Comparison of ENCODE assay signal across 2 cellular contexts in the genomic region with DNA sequence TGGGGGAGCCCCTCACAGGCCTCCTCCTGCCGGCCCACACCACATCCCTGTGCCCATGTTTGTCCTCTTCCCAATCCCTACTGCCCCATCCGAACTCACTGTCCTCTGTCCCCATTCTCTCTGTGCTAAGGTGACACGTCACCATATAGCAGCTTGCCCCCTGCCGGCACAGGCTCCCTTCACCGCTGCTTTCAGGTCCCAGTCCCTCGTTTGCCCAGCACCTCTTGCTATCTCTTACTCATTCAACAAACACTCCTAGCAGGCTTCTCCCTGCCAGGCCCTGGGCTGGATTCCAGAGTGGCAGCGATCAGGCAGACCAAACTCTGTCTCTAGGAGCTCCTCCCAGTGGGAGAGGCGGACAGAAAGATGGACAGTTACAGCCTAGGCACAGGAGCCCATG.
TF ChIP-seq lines count a peak whose summit lies in the region.

No MANE protein-coding gene starts in this region.

TF ChIP-seq in K562, 482 proteins besides CTCF, POLR2A, EP300 and RAD21:
- TF ChIP-seq CREM (IDR thresholded peaks at IDR 0.05; ENCODE audit: low read depth) = peak; percentile 83
- TF ChIP-seq, protein P1, sequence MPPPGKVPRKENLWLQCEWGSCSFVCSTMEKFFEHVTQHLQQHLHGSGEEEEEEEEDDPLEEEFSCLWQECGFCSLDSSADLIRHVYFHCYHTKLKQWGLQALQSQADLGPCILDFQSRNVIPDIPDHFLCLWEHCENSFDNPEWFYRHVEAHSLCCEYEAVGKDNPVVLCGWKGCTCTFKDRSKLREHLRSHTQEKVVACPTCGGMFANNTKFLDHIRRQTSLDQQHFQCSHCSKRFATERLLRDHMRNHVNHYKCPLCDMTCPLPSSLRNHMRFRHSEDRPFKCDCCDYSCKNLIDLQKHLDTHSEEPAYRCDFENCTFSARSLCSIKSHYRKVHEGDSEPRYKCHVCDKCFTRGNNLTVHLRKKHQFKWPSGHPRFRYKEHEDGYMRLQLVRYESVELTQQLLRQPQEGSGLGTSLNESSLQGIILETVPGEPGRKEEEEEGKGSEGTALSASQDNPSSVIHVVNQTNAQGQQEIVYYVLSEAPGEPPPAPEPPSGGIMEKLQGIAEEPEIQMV (tag; conservative IDR thresholded peaks at IDR 0.05; ENCODE audit: low read depth) = no peak
- peak; percentile 59; the same call in 1 of the 2 replicates for TF ChIP-seq ZNF134 (CRISPR knock-in tag; conservative IDR thresholded peaks at IDR 0.05)
- peak; percentile 80 for TF ChIP-seq ZNF3 (CRISPR knock-in tag; IDR thresholded peaks at IDR 0.05)
- no peak for TF ChIP-seq ATF1 (CRISPR knock-in tag; IDR thresholded peaks at IDR 0.05)
- TF ChIP-seq ATF1 (tag; IDR thresholded peaks at IDR 0.05) = peak; percentile 30; the same call in 1 of the 2 replicates
- TF ChIP-seq, protein P2, sequence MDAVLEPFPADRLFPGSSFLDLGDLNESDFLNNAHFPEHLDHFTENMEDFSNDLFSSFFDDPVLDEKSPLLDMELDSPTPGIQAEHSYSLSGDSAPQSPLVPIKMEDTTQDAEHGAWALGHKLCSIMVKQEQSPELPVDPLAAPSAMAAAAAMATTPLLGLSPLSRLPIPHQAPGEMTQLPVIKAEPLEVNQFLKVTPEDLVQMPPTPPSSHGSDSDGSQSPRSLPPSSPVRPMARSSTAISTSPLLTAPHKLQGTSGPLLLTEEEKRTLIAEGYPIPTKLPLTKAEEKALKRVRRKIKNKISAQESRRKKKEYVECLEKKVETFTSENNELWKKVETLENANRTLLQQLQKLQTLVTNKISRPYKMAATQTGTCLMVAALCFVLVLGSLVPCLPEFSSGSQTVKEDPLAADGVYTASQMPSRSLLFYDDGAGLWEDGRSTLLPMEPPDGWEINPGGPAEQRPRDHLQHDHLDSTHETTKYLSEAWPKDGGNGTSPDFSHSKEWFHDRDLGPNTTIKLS (IDR thresholded peaks at IDR 0.05; ENCODE audit: borderline replicate concordance, low read depth) = peak; percentile 33; the same call in 1 of the 2 replicates
- TF ChIP-seq NR4A1 (CRISPR knock-in tag; IDR thresholded peaks at IDR 0.05) = no peak
- no peak for TF ChIP-seq NR4A1 (tag; IDR thresholded peaks at IDR 0.05)

TF ChIP-seq in HepG2, 621 proteins besides CTCF, POLR2A, EP300 and RAD21 (continues in another document):
- peak; percentile 96 for TF ChIP-seq ZNF3 (CRISPR knock-in tag; IDR thresholded peaks at IDR 0.05)
- no peak for TF ChIP-seq DR1 (CRISPR knock-in tag; IDR thresholded peaks at IDR 0.05)
- no peak for TF ChIP-seq PTBP1 (IDR thresholded peaks at IDR 0.05; ENCODE audit: low read depth, low read length, poor library complexity, severe bottlenecking)
- no peak for TF ChIP-seq ZBTB21 (CRISPR knock-in tag; IDR thresholded peaks at IDR 0.05)
- TF ChIP-seq, protein P3, sequence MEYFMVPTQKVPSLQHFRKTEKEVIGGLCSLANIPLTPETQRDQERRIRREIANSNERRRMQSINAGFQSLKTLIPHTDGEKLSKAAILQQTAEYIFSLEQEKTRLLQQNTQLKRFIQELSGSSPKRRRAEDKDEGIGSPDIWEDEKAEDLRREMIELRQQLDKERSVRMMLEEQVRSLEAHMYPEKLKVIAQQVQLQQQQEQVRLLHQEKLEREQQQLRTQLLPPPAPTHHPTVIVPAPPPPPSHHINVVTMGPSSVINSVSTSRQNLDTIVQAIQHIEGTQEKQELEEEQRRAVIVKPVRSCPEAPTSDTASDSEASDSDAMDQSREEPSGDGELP (IDR thresholded peaks at IDR 0.05; ENCODE audit: borderline replicate concordance, low read depth) = no peak
- no peak for TF ChIP-seq GTF3A (CRISPR knock-in tag; conservative IDR thresholded peaks at IDR 0.05)
- TF ChIP-seq, protein P4, sequence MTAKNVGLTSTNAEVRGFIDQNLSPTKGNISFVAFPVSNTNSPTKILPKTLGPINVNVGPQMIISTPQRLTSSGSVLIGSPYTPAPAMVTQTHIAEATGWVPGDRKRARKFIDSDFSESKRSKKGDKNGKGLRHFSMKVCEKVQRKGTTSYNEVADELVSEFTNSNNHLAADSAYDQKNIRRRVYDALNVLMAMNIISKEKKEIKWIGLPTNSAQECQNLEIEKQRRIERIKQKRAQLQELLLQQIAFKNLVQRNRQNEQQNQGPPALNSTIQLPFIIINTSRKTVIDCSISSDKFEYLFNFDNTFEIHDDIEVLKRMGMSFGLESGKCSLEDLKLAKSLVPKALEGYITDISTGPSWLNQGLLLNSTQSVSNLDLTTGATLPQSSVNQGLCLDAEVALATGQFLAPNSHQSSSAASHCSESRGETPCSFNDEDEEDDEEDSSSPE (CRISPR knock-in tag; IDR thresholded peaks at IDR 0.05) = no peak
- no peak for TF ChIP-seq ZNF619 (CRISPR knock-in tag; IDR thresholded peaks at IDR 0.05)
- TF ChIP-seq HMGA1 (CRISPR knock-in tag; conservative IDR thresholded peaks at IDR 0.05) = no peak
- no peak for TF ChIP-seq SNRNP70 (IDR thresholded peaks at IDR 0.05; ENCODE audit: low read depth, low read length)
- TF ChIP-seq ZNF724P (CRISPR knock-in tag; IDR thresholded peaks at IDR 0.05; ENCODE audit: borderline replicate concordance) = no peak
- TF ChIP-seq ZFP37 (CRISPR knock-in tag; IDR thresholded peaks at IDR 0.05; ENCODE audit: borderline replicate concordance) = no peak
- TF ChIP-seq CREM (IDR thresholded peaks at IDR 0.05) = 0 out of 2 replicates have a peak, but pooled peaks have one; percentile 14
- no peak for TF ChIP-seq CREM (CRISPR knock-in tag; IDR thresholded peaks at IDR 0.05)
- TF ChIP-seq, protein P5, sequence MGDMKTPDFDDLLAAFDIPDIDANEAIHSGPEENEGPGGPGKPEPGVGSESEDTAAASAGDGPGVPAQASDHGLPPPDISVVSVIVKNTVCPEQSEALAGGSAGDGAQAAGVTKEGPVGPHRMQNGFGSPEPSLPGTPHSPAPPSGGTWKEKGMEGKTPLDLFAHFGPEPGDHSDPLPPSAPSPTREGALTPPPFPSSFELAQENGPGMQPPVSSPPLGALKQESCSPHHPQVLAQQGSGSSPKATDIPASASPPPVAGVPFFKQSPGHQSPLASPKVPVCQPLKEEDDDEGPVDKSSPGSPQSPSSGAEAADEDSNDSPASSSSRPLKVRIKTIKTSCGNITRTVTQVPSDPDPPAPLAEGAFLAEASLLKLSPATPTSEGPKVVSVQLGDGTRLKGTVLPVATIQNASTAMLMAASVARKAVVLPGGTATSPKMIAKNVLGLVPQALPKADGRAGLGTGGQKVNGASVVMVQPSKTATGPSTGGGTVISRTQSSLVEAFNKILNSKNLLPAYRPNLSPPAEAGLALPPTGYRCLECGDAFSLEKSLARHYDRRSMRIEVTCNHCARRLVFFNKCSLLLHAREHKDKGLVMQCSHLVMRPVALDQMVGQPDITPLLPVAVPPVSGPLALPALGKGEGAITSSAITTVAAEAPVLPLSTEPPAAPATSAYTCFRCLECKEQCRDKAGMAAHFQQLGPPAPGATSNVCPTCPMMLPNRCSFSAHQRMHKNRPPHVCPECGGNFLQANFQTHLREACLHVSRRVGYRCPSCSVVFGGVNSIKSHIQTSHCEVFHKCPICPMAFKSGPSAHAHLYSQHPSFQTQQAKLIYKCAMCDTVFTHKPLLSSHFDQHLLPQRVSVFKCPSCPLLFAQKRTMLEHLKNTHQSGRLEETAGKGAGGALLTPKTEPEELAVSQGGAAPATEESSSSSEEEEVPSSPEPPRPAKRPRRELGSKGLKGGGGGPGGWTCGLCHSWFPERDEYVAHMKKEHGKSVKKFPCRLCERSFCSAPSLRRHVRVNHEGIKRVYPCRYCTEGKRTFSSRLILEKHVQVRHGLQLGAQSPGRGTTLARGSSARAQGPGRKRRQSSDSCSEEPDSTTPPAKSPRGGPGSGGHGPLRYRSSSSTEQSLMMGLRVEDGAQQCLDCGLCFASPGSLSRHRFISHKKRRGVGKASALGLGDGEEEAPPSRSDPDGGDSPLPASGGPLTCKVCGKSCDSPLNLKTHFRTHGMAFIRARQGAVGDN (CRISPR knock-in tag; IDR thresholded peaks at IDR 0.05) = no peak
- TF ChIP-seq, protein P6, sequence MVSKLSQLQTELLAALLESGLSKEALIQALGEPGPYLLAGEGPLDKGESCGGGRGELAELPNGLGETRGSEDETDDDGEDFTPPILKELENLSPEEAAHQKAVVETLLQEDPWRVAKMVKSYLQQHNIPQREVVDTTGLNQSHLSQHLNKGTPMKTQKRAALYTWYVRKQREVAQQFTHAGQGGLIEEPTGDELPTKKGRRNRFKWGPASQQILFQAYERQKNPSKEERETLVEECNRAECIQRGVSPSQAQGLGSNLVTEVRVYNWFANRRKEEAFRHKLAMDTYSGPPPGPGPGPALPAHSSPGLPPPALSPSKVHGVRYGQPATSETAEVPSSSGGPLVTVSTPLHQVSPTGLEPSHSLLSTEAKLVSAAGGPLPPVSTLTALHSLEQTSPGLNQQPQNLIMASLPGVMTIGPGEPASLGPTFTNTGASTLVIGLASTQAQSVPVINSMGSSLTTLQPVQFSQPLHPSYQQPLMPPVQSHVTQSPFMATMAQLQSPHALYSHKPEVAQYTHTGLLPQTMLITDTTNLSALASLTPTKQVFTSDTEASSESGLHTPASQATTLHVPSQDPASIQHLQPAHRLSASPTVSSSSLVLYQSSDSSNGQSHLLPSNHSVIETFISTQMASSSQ (IDR thresholded peaks at IDR 0.05; ENCODE audit: low read depth) = no peak
- TF ChIP-seq, protein P6 (CRISPR knock-in tag; IDR thresholded peaks at IDR 0.05; ENCODE audit: borderline replicate concordance) = 0 out of 2 replicates have a peak, but pooled peaks have one; percentile 14
- no peak for TF ChIP-seq PHB2 (IDR thresholded peaks at IDR 0.05; ENCODE audit: partially characterized antibody)
- TF ChIP-seq ZNF326 (CRISPR knock-in tag; IDR thresholded peaks at IDR 0.05; ENCODE audit: borderline replicate concordance) = no peak
- TF ChIP-seq ETV6 (CRISPR knock-in tag; conservative IDR thresholded peaks at IDR 0.05) = no peak
- TF ChIP-seq, protein P7, sequence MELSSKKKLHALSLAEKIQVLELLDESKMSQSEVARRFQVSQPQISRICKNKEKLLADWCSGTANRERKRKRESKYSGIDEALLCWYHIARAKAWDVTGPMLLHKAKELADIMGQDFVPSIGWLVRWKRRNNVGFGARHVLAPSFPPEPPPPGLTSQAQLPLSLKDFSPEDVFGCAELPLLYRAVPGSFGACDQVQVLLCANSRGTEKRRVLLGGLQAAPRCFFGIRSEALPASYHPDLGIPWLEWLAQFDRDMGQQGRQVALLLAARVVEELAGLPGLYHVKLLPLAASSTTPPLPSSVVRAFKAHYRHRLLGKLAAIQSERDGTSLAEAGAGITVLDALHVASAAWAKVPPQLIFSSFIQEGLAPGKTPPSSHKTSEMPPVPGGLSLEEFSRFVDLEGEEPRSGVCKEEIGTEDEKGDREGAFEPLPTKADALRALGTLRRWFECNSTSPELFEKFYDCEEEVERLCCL (CRISPR knock-in tag; IDR thresholded peaks at IDR 0.05; ENCODE audit: borderline replicate concordance) = no peak
- no peak for TF ChIP-seq ATF7 (IDR thresholded peaks at IDR 0.05)
- TF ChIP-seq ATF7 (CRISPR knock-in tag; IDR thresholded peaks at IDR 0.05) = no peak
- TF ChIP-seq, protein P8, sequence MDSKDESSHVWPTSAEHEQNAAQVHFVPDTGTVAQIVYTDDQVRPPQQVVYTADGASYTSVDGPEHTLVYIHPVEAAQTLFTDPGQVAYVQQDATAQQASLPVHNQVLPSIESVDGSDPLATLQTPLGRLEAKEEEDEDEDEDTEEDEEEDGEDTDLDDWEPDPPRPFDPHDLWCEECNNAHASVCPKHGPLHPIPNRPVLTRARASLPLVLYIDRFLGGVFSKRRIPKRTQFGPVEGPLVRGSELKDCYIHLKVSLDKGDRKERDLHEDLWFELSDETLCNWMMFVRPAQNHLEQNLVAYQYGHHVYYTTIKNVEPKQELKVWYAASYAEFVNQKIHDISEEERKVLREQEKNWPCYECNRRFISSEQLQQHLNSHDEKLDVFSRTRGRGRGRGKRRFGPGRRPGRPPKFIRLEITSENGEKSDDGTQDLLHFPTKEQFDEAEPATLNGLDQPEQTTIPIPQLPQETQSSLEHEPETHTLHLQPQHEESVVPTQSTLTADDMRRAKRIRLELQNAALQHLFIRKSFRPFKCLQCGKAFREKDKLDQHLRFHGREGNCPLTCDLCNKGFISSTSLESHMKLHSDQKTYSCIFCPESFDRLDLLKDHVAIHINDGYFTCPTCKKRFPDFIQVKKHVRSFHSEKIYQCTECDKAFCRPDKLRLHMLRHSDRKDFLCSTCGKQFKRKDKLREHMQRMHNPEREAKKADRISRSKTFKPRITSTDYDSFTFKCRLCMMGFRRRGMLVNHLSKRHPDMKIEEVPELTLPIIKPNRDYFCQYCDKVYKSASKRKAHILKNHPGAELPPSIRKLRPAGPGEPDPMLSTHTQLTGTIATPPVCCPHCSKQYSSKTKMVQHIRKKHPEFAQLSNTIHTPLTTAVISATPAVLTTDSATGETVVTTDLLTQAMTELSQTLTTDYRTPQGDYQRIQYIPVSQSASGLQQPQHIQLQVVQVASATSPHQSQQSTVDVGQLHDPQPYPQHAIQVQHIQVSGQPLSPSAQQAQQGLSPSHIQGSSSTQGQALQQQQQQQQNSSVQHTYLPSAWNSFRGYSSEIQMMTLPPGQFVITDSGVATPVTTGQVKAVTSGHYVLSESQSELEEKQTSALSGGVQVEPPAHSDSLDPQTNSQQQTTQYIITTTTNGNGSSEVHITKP (CRISPR knock-in tag; IDR thresholded peaks at IDR 0.05; ENCODE audit: low read depth) = no peak
- TF ChIP-seq ZNF768 (CRISPR knock-in tag; IDR thresholded peaks at IDR 0.05) = peak; percentile 15; the same call in 1 of the 2 replicates
- no peak for TF ChIP-seq NR3C1 (CRISPR knock-in tag; IDR thresholded peaks at IDR 0.05)
- TF ChIP-seq, protein P9, sequence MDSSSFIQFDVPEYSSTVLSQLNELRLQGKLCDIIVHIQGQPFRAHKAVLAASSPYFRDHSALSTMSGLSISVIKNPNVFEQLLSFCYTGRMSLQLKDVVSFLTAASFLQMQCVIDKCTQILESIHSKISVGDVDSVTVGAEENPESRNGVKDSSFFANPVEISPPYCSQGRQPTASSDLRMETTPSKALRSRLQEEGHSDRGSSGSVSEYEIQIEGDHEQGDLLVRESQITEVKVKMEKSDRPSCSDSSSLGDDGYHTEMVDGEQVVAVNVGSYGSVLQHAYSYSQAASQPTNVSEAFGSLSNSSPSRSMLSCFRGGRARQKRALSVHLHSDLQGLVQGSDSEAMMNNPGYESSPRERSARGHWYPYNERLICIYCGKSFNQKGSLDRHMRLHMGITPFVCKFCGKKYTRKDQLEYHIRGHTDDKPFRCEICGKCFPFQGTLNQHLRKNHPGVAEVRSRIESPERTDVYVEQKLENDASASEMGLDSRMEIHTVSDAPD (CRISPR knock-in tag; IDR thresholded peaks at IDR 0.05) = 0 out of 2 replicates have a peak, but pooled peaks have one; percentile 39
- TF ChIP-seq PHF21A (CRISPR knock-in tag; IDR thresholded peaks at IDR 0.05) = no peak
- no peak for TF ChIP-seq ZNF292 (CRISPR knock-in tag; IDR thresholded peaks at IDR 0.05; ENCODE audit: borderline replicate concordance, low read depth)
- TF ChIP-seq MZF1 (CRISPR knock-in tag; IDR thresholded peaks at IDR 0.05; ENCODE audit: borderline replicate concordance) = no peak
- no peak for TF ChIP-seq ZNF589 (CRISPR knock-in tag; conservative IDR thresholded peaks at IDR 0.05)
